In the genomic region with DNA sequence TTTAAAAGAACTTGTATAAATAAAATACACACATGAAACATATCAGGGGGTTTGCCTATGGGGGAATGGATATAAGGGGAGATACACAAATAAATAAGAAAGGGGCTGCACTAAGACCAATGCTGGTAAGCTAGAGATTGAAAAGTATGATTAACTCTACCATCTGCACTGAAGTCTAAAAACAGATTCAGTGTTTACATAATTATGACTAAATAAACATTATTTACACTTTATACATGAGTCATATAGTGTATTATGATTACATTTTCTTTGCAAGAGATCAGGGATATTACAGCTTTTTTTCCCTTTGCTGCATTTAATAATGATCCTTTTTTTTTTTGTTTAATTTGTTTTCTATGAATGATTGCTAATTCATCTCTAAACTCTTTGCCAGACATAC, we compare ENCODE assay signal across 27 cellular contexts.
"Had no signal": no experiment of that assay in that cellular context is flagged by ENCODE, and none has a peak within 500 bp of the region (broad histone marks: within the 10 kb centered on the region; RNA-seq: fewer than 3 reads in every experiment).

No MANE protein-coding gene starts in this region.

- H2AFZ ChIP-seq: PC-9 had no signal

- H3K27ac ChIP-seq: HL-60, KMS-11, PC-9 had no signal

- H3K36me3 Mint-ChIP-seq: IgD-negative memory B cell, T-cell had no signal

- H3K9ac ChIP-seq: KMS-11, SK-N-SH had no signal

- H3K27me3 Mint-ChIP-seq: IgD-negative memory B cell, T-cell had no signal

- ATAC-seq: K562, T-cell had no signal

- H3K27ac Mint-ChIP-seq: IgD-negative memory B cell; T-cell; T-helper 1 cell treated with Interleukin-12 subunit alpha and Interleukin-12 subunit beta and Interleukin-4 antibody, amounts not matched to agents 30 μg/mL and 1 μg/mL, for 36 hours had no signal

- DNase-seq: Kasumi-1, MM.1S, NCI-H1092 treated with DMSO at 0.1 percent for 48 hours, NCI-H1436, NCI-H187, NCI-H2029, NCI-H2081 treated with DMSO at 0.1 percent for 48 hours, NCI-H2171, NCI-H226, NCI-H446, NCI-H510A, NCI-H524 treated with DMSO at 0.1 percent for 48 hours, NCI-H69, NCI-H774, PC-9, RPMI8226, SHP77, SK-N-SH, SW 1271, T-cell had no signal

- H3K4me1 Mint-ChIP-seq: IgD-negative memory B cell, T-cell had no signal

- H3K4me3 ChIP-seq: K562, PC-9 had no signal

- H3K4me3 Mint-ChIP-seq: IgD-negative memory B cell; T-cell; T-helper 1 cell treated with Interleukin-12 subunit alpha and Interleukin-12 subunit beta and Interleukin-4 antibody, amounts not matched to agents 30 μg/mL and 1 μg/mL, for 36 hours had no signal

- FAIRE-seq: HTR-8/SVneo, K562, RCC 7860 had no signal

- H3K9me3 Mint-ChIP-seq: T-helper 1 cell treated with Interleukin-12 subunit alpha and Interleukin-12 subunit beta and Interleukin-4 antibody, amounts not matched to agents 30 μg/mL and 1 μg/mL, for 36 hours had no signal

- H3K4me2 ChIP-seq: KMS-11, PC-9, SK-N-SH had no signal

- H3K9me3 ChIP-seq: SK-N-SH had no signal
